Comparison of ENCODE assay signal across 8 cellular contexts in the genomic region with DNA sequence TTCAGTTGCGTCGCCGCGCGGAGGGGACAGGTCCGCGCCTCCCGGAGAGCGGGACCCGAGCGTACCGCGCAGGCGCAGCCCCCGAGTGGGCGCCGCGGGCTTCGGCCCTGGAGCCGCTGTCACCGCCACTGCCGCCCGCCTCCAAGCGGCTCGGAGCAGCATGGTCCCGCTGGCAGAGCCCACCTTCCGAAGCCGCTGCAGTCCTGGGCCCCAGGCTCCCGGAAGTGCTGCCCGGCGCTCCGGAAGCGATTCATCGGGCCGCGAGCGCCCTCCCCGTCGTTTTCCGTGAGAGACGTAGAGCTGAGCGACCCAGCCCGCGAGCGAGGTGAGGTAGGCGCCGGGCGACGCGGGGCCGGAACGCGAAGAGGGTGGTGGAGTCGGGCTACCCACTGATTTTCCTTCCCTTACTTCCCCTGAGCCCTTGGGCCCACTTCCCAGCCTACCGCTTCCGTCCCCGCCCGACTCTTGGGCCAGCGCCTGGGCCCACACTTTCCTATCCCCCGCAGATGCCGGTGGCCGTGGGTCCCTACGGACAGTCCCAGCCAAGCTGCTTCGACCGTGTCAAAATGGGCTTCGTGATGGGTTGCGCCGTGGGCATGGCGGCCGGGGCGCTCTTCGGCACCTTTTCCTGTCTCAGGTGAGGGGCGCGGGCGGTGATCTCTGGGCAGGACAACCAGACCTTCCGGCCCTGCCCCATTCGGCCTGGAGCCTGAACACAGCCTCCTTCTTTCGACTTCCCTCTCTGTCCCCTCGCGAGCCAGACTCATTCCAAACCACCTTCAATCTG. TPM values are rescaled to one million over a fixed set of nuclear protein-coding genes. Genes with fewer than 3 reads are reported as not detected.
DNase-seq lines count a peak whose midpoint lies in the region; ATAC-seq and TF ChIP-seq lines count a peak whose summit lies in the region.

A gene (minus strand): TSS at position 226 of the 787 bp plus-strand sequence. CDS start 64 bp downstream, at position 162.
A gene (plus strand): TSS at position 279 of the 787 bp plus-strand sequence. CDS start 228 bp downstream, at position 507.

- 0 out of 2 replicates have a peak, but pooled peaks cover 9% of the 10 kb centered on the region for H4K20me1 ChIP-seq in PC-3 (ENCODE audit: low read length)

- peak within 1 kb of the TSS; percentile 98 for H3K4me3 Mint-ChIP-seq in activated T-cell treated with anti-CD3 and anti-CD28 coated beads, Interleukin-2, amount 50 U/mL, for 24 hours

- WGBS in esophagus, 2 donors, result 0% methylated on average over 68 to 80 of the region's 80 CpGs

- intact Hi-C loops in PC-3 (cut with micrococcal nuclease), result loop anchor here (1.0 to 5.0 kb wide), 2 partner anchors 80 to 237 kb away; no protein-coding TSS in a partner anchor

- H3K36me3 ChIP-seq in PC-3 (ENCODE audit: low read depth, low read length) (peaks cover 28% of the 10 kb centered on the region), esophagus (ENCODE audit: control insufficient read depth in 2 of 2, insufficient read depth in 2 of 2, low read length in 1 of 2) (peaks cover 0 to 12% of the 10 kb centered on the region in 2 donors), mucosa of stomach (ENCODE audit: control insufficient read depth, insufficient read depth, low read length) (no peaks in the 10 kb centered on the region)

- H3K9me3 Mint-ChIP-seq in activated T-cell treated with anti-CD3 and anti-CD28 coated beads, Interleukin-2, amount 50 U/mL, for 24 hours, result no peaks in the 10 kb centered on the region

- no peak; the same call in 1 of the 2 replicates for TF ChIP-seq CTCF in PC-3 (conservative IDR thresholded peaks at IDR 0.05; ENCODE audit: low read depth, low read length)

- peak within 1 kb of the TSS; percentile 72 for H3K27ac ChIP-seq in PC-3 (ENCODE audit: low read length)
- H3K27ac ChIP-seq in esophagus (ENCODE audit: low read depth in 2 of 2, low read length in 1 of 2), result peak within 1 kb of the TSS; percentile 94 to 98

- H3K79me2 ChIP-seq in PC-3 (ENCODE audit: low read length), result peaks cover 59% of the 10 kb centered on the region

- no peaks in the 10 kb centered on the region for H3K9me3 ChIP-seq in PC-3 (ENCODE audit: low read length)
- H3K9me3 ChIP-seq in esophagus (ENCODE audit: control insufficient read depth in 2 of 2, insufficient read depth in 1 of 2, low read depth in 1 of 2, low read length in 1 of 2), result peaks cover 0 to 2% of the 10 kb centered on the region in 2 donors
- no peaks in the 10 kb centered on the region for H3K9me3 ChIP-seq in mucosa of stomach (ENCODE audit: control insufficient read depth, low read length)

- H3K27ac Mint-ChIP-seq in activated T-cell treated with anti-CD3 and anti-CD28 coated beads, Interleukin-2, amount 50 U/mL, for 24 hours, result peak within 1 kb of the TSS; percentile 99

- peak; percentile 82 for ATAC-seq in GM21447 (IDR thresholded peaks at IDR 0.05; ENCODE audit: unreplicated experiment)
- peak; percentile 81 for ATAC-seq in PC-3

- H3K4me1 Mint-ChIP-seq in activated T-cell treated with anti-CD3 and anti-CD28 coated beads, Interleukin-2, amount 50 U/mL, for 24 hours (ENCODE audit: low read depth), result peaks cover 57% of the 10 kb centered on the region

- no peaks in the 10 kb centered on the region for H3K27me3 Mint-ChIP-seq in activated T-cell treated with anti-CD3 and anti-CD28 coated beads, Interleukin-2, amount 50 U/mL, for 24 hours

- peak within 1 kb of the TSS; percentile 97 for H2AFZ ChIP-seq in PC-3 (ENCODE audit: low read length)

- peak within 1 kb of the TSS; percentile 79 for H3K4me3 ChIP-seq in PC-3 (ENCODE audit: low read length)
- H3K4me3 ChIP-seq in esophagus (ENCODE audit: low read depth in 1 of 2, low read length in 2 of 2), result peak within 1 kb of the TSS; percentile 75 to 96
- H3K4me3 ChIP-seq in mucosa of stomach (ENCODE audit: low read length), result peak within 1 kb of the TSS; percentile 90

- H3K4me2 ChIP-seq in PC-3 (ENCODE audit: low read length), result peak within 1 kb of the TSS; percentile 90

- H3K9ac ChIP-seq in PC-3 (ENCODE audit: low read length) (peak within 1 kb of the TSS; percentile 90), mucosa of stomach (ENCODE audit: low read length) (peak within 1 kb of the TSS; percentile 89)

- DNase-seq in D341Med (ENCODE audit: low spot score) (peak; percentile 98), HuH-7.5 (ENCODE audit: low spot score) (peak; percentile 91), PC-3 (peak; percentile 89)
- DNase-seq in activated T-cell treated with anti-CD3 and anti-CD28 coated beads, Interleukin-2, amount 50 U/mL, for 24 hours, result peak; percentile 91
- DNase-seq in stimulated activated CD8-positive, alpha-beta memory T cell treated with anti-CD3 and anti-CD28 coated beads, Interleukin-7, amount 100 ng/mL, for 1 hour (ENCODE audit: low read depth in 2 of 2), result peak; percentile 70 to 75

- BruUV-seq in PC-3 (replicated peaks; lab: Mats Ljungman, UMichigan), result TSS peak; percentile 77

- CTCF ChIA-PET in PC-3 (lab: Charles Lee), result no interaction called here

- H3K4me1 ChIP-seq in PC-3 (ENCODE audit: insufficient read depth, low read length) (peaks cover 20% of the 10 kb centered on the region), esophagus (ENCODE audit: control insufficient read depth in 2 of 2, insufficient read depth in 2 of 2, low read length in 1 of 2) (peaks cover 4 to 9% of the 10 kb centered on the region in 2 donors), mucosa of stomach (ENCODE audit: control insufficient read depth, insufficient read depth, low read length) (peaks cover 8% of the 10 kb centered on the region)

- peaks cover 88% of the 10 kb centered on the region for H3K36me3 Mint-ChIP-seq in activated T-cell treated with anti-CD3 and anti-CD28 coated beads, Interleukin-2, amount 50 U/mL, for 24 hours (ENCODE audit: low read depth)

- H3K9me2 ChIP-seq in PC-3 (replicated peaks; ENCODE audit: low read length), result no peaks in the 10 kb centered on the region

- H3K27me3 ChIP-seq in PC-3 (ENCODE audit: low read length) (no peaks in the 10 kb centered on the region), esophagus (ENCODE audit: control insufficient read depth in 1 of 2, insufficient read depth in 2 of 2, low read length in 2 of 2) (no peaks in the 10 kb centered on the region), mucosa of stomach (ENCODE audit: control insufficient read depth, insufficient read depth, low read length) (no peaks in the 10 kb centered on the region)

- H3F3A ChIP-seq in PC-3 (ENCODE audit: low read length, unreplicated experiment), result peaks cover 17% of the 10 kb centered on the region

- POLR2A ChIA-PET in PC-3 (lab: Charles Lee; ENCODE audit: unreplicated experiment), result interaction anchor here (0.5 to 0.9 kb wide), 6 partner anchors 9 to 645 kb away, joined by 3 to 9 read pairs (median 4); no protein-coding TSS in a partner anchor

RNA-seq across cellular contexts. Expression of the first gene that starts in this region (rescaled TPM):
- 71.8 and 75.8 TPM in 2 replicates for total RNA-seq in PC-3 (2014; rRNA removed)
- 10 to 100 TPM; 18.2 to 23.4 TPM for polyA plus RNA-seq in esophagus

RNA-seq across cellular contexts. Expression of the second gene that starts in this region (rescaled TPM):
- 479 and 530 TPM in 2 replicates for total RNA-seq in PC-3 (2014; rRNA removed)
- 100 to 1,000 TPM; 335 to 517 TPM for polyA plus RNA-seq in esophagus

Comparison
In these comparisons a context has a peak if more than half of its experiments do, and no peak if none do; other contexts are left out.
1. Peak in every context shown above with its lines: DNase-seq, ATAC-seq, H3K4me3 ChIP-seq and H3K27ac ChIP-seq.